In genomic region chr18:59141294-59142068, GRCh38 we compare ENCODE assay signal across 9 cellular contexts. TPM values are rescaled to one million over a fixed set of nuclear protein-coding genes. Genes with fewer than 3 reads are reported as not detected.
DNase-seq lines count a peak whose midpoint lies in the region; ATAC-seq and TF ChIP-seq lines count a peak whose summit lies in the region.
"Had no signal": no experiment of that assay in that cellular context is flagged by ENCODE, and none has a peak within 500 bp of the region (broad histone marks: within the 10 kb centered on the region; RNA-seq: fewer than 3 reads in every experiment).

No MANE protein-coding gene starts in this region.

- H3K4me3 Mint-ChIP-seq in Calu3 (ENCODE audit: low read depth, unreplicated experiment) (peak overlapping the region; percentile 96), memory B cell (peak overlapping the region; percentile 97)

- no peaks in the 10 kb centered on the region for H4K20me1 ChIP-seq in smooth muscle cell (ENCODE audit: low read depth)

- H3K27ac ChIP-seq in VCaP (peak overlapping the region; percentile 85; the same call in 1 of the 2 replicates), smooth muscle cell (ENCODE audit: low read depth) (no peak overlapping the region), breast epithelium (no peak overlapping the region)

- H3K27me3 ChIP-seq in smooth muscle cell (ENCODE audit: low read depth) (peaks cover 7% of the 10 kb centered on the region), breast epithelium (no peaks in the 10 kb centered on the region)

- CTCF ChIA-PET in Calu3 (lab: Charles Lee): interaction anchor here (0.5 to 0.9 kb wide), 3 partner anchors 60 to 272 kb away, joined by 3 to 12 read pairs (median 4); no protein-coding TSS in a partner anchor

- H3K27me3 Mint-ChIP-seq in Calu3 (ENCODE audit: unreplicated experiment): peaks cover 22% of the 10 kb centered on the region
- no peaks in the 10 kb centered on the region for H3K27me3 Mint-ChIP-seq in memory B cell

- H3K36me3 Mint-ChIP-seq in Calu3 (ENCODE audit: insufficient read depth, unreplicated experiment) (peaks cover 23% of the 10 kb centered on the region), memory B cell (peaks cover 7% of the 10 kb centered on the region)

- no peak overlapping the region for H3K4me2 ChIP-seq in smooth muscle cell

- WGBS in smooth muscle cell (ENCODE audit: low lambda C conversion rate): 96% methylated on average over 1 of the region's 1 CpG

- H3K9me3 Mint-ChIP-seq in Calu3 (ENCODE audit: low read depth, unreplicated experiment): no peaks in the 10 kb centered on the region
- peaks cover 1% of the 10 kb centered on the region for H3K9me3 Mint-ChIP-seq in memory B cell

- H3K4me1 ChIP-seq in smooth muscle cell (ENCODE audit: low read depth) (peaks cover 8% of the 10 kb centered on the region), breast epithelium (no peaks in the 10 kb centered on the region)

- no peaks in the 10 kb centered on the region for H3F3A ChIP-seq in smooth muscle cell (ENCODE audit: low read depth)

- TF ChIP-seq POLR2A in breast epithelium (IDR thresholded peaks at IDR 0.05): no peak

- H3K9me3 ChIP-seq in smooth muscle cell (replicated peaks; ENCODE audit: low read depth) (no peaks in the 10 kb centered on the region), breast epithelium (no peaks in the 10 kb centered on the region)

- H3K27ac Mint-ChIP-seq in Calu3 (ENCODE audit: unreplicated experiment) (peak overlapping the region; percentile 61), memory B cell (peak overlapping the region; percentile 100)

- no peak overlapping the region for H3K9ac ChIP-seq in smooth muscle cell (ENCODE audit: low read depth)

- BruUV-seq in Calu3 (replicated peaks; lab: Mats Ljungman, UMichigan): no TSS peak

- intact Hi-C loops in Calu3 (cut with micrococcal nuclease; ENCODE audit: unreplicated experiment): no loop called here
- intact Hi-C loops in breast epithelium (cut with DNase I; ENCODE audit: low total_unique reads): no loop called here

- H3K4me1 Mint-ChIP-seq in Calu3 (ENCODE audit: low read depth, unreplicated experiment) (peaks cover 16% of the 10 kb centered on the region), memory B cell (peaks cover 42% of the 10 kb centered on the region)

- no peak overlapping the region for H3K4me3 ChIP-seq in smooth muscle cell
- no peak overlapping the region for H3K4me3 ChIP-seq in breast epithelium

- peak; percentile 4 for DNase-seq in Calu3
- DNase-seq in NCI-H1092 (lab: John Stamatoyannopoulos, UW): peak; percentile 53
- DNase-seq in memory B cell (ENCODE audit: low spot score in 2 of 2): no peak
- no peak for DNase-seq in smooth muscle cell (lab: John Stamatoyannopoulos, UW; ENCODE audit: unreplicated experiment)
- DNase-seq in NOMO-1 (lab: John Stamatoyannopoulos, UW; ENCODE audit: unreplicated experiment in 2 of 2): no peak
- no peak for DNase-seq in breast epithelium (ENCODE audit: low spot score in 2 of 2)
- DNase-seq: central memory CD4-positive, alpha-beta T cell had no signal

- no peaks in the 10 kb centered on the region for H3K79me2 ChIP-seq in smooth muscle cell (ENCODE audit: low read depth)

- H2AFZ ChIP-seq in smooth muscle cell (ENCODE audit: low read depth): no peak overlapping the region

- H3K36me3 ChIP-seq in smooth muscle cell (ENCODE audit: low read depth) (no peaks in the 10 kb centered on the region), breast epithelium (no peaks in the 10 kb centered on the region)

- TF ChIP-seq CTCF in Calu3 (IDR thresholded peaks at IDR 0.05; ENCODE audit: unreplicated experiment): no peak
- TF ChIP-seq CTCF in VCaP (conservative IDR thresholded peaks at IDR 0.05): no peak
- no peak for TF ChIP-seq CTCF in smooth muscle cell (IDR thresholded peaks at IDR 0.05; ENCODE audit: borderline replicate concordance, insufficient read depth, poor library complexity, severe bottlenecking)
- TF ChIP-seq CTCF in breast epithelium (IDR thresholded peaks at IDR 0.05): no peak

- ATAC-seq in memory B cell (ENCODE audit: low read depth) (no peak), HG03097 (IDR thresholded peaks at IDR 0.05; ENCODE audit: low FRiP score, unreplicated experiment) (no peak)

RNA-seq across cellular contexts. Expression of gene SEC11C, which starts 1.8 kb away (rescaled TPM):
- total RNA-seq in Calu3 (2022): 101 and 106 TPM in 2 replicates
- 22.9 and 23.4 TPM in 2 replicates for total RNA-seq in smooth muscle cell
- polyA plus RNA-seq in smooth muscle cell: 37.5 and 55.3 TPM in 2 replicates
- 10 to 100 TPM; 11.5 to 44.1 (median 38.7) TPM for total RNA-seq in breast epithelium

Comparison
In these comparisons a context has a peak if more than half of its experiments do, and no peak if none do; other contexts are left out.
1. DNase-seq: peak in Calu3 (single experiment) and NCI-H1092 (single experiment); none in memory B cell (0 of 2), smooth muscle cell (single experiment), NOMO-1 (0 of 2) and breast epithelium (0 of 2).